ENCODE assay signal across 21 cellular contexts in the genomic region with DNA sequence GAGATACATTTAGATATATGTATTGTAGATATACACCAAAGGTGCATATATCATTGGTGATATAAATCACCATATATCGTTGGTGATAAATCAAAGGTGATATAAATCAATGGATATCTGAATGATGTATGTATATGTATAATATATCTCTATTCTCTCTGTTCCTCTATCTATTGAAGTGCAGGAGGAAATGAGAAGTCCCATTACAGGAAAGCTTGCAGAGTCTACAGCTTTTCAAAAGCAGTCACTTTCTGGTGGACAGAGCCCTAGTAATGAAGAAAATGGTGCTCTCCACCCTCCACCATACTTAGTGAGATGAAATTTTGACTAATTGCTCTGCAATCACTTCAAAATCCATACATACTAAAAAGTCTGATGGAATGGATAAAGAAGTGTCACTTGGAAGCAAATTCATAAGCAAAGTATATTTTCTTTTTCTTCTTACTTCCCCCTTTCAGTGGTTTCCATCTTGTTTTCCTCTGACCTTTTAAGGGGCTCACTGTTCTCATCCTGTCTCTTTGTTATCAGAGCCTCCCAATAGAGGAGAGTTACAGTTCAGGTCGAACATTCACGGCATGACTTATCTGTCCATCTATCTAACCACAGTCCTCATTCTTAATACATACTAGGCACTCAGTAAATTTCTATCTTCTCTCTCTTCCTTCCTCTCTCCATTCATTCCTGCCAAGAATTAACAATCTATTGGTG.
"Had no signal": no experiment of that assay in that cellular context is flagged by ENCODE, and none has a peak within 500 bp of the region (broad histone marks: within the 10 kb centered on the region; RNA-seq: fewer than 3 reads in every experiment).

No MANE protein-coding gene starts in this region.

- ATAC-seq: left lobe of liver; natural killer cell; psoas muscle; right cardiac atrium; stimulated activated effector memory CD8-positive, alpha-beta T cell treated with anti-CD3 and anti-CD28 coated beads, Interleukin-12 subunit alpha, Interleukin-12 subunit beta, amount 100 ng/mL, for 72 hours; upper lobe of right lung had no signal

- H3K4me3 Mint-ChIP-seq: memory B cell; natural killer cell; stimulated activated effector memory CD8-positive, alpha-beta T cell treated with anti-CD3 and anti-CD28 coated beads, Interleukin-12 subunit alpha, Interleukin-12 subunit beta, amount 100 ng/mL, for 72 hours; stimulated activated naive CD8-positive, alpha-beta T cell treated with anti-CD3 and anti-CD28 coated beads, Interleukin-15, Interleukin-2, amounts not matched to agents 100 ng/mL and 50 ng/mL, for 24 hours had no signal

- H3K27ac Mint-ChIP-seq: memory B cell; natural killer cell; stimulated activated effector memory CD8-positive, alpha-beta T cell treated with anti-CD3 and anti-CD28 coated beads, Interleukin-12 subunit alpha, Interleukin-12 subunit beta, amount 100 ng/mL, for 72 hours; stimulated activated naive CD8-positive, alpha-beta T cell treated with anti-CD3 and anti-CD28 coated beads, Interleukin-15, Interleukin-2, amounts not matched to agents 100 ng/mL and 50 ng/mL, for 24 hours had no signal

- H3K4me1 Mint-ChIP-seq: natural killer cell; stimulated activated effector memory CD8-positive, alpha-beta T cell treated with anti-CD3 and anti-CD28 coated beads, Interleukin-12 subunit alpha, Interleukin-12 subunit beta, amount 100 ng/mL, for 72 hours had no signal

- H3K9me3 ChIP-seq: ovary, psoas muscle, sigmoid colon, thoracic aorta, tibial nerve, upper lobe of right lung, uterus had no signal

- H3K36me3 ChIP-seq: ovary, sigmoid colon, thoracic aorta, tibial nerve, upper lobe of right lung, uterus had no signal

- H3K36me3 Mint-ChIP-seq: memory B cell; natural killer cell; stimulated activated effector memory CD8-positive, alpha-beta T cell treated with anti-CD3 and anti-CD28 coated beads, Interleukin-12 subunit alpha, Interleukin-12 subunit beta, amount 100 ng/mL, for 72 hours had no signal

- H3K9me3 Mint-ChIP-seq: memory B cell; natural killer cell; stimulated activated effector memory CD8-positive, alpha-beta T cell treated with anti-CD3 and anti-CD28 coated beads, Interleukin-12 subunit alpha, Interleukin-12 subunit beta, amount 100 ng/mL, for 72 hours; stimulated activated naive CD8-positive, alpha-beta T cell treated with anti-CD3 and anti-CD28 coated beads, Interleukin-15, Interleukin-2, amounts not matched to agents 100 ng/mL and 50 ng/mL, for 24 hours had no signal

- DNase-seq: dorsolateral prefrontal cortex; effector CD4-positive, alpha-beta T cell; kidney; natural killer cell; occipital lobe; ovary; posterior cingulate gyrus; psoas muscle; right cardiac atrium; sigmoid colon; stimulated activated CD4-positive, alpha-beta T cell treated with anti-CD3 and anti-CD28 coated beads, Interleukin-2, amount 100 ng/mL, for 24 hours; stimulated activated CD4-positive, alpha-beta T cell treated with anti-CD3 and anti-CD28 coated beads, Interleukin-4, amount 100 ng/mL, for 24 hours; upper lobe of right lung; uterus had no signal

- H3K4me3 ChIP-seq: dorsolateral prefrontal cortex, lung, ovary, psoas muscle, sigmoid colon, thoracic aorta, tibial nerve, upper lobe of right lung, uterus had no signal

- H3K27me3 ChIP-seq: dorsolateral prefrontal cortex, ovary, sigmoid colon, tibial nerve, upper lobe of right lung, uterus had no signal

- H3K4me1 ChIP-seq: psoas muscle, tibial nerve, upper lobe of right lung, uterus had no signal
